Comparison of ENCODE assay signal across 9 cellular contexts in genomic region chr10:14648042-14648765, GRCh38.
DNase-seq lines count a peak whose midpoint lies in the region; ATAC-seq, FAIRE-seq and TF ChIP-seq lines count a peak whose summit lies in the region.
"Had no signal": no experiment of that assay in that cellular context is flagged by ENCODE, and none has a peak within 500 bp of the region (broad histone marks: within the 10 kb centered on the region; RNA-seq: fewer than 3 reads in every experiment).

No MANE protein-coding gene starts in this region.

- no peak overlapping the region for H3K4me3 Mint-ChIP-seq in Calu3 (ENCODE audit: low read depth, unreplicated experiment)
- peak overlapping the region; percentile 69 for H3K4me3 Mint-ChIP-seq in activated naive CD8-positive, alpha-beta T cell treated with anti-CD3 and anti-CD28 coated beads, Interleukin-2, amount 50 U/mL, for 24 hours

- peak; percentile 92 for ATAC-seq in GM21360 (IDR thresholded peaks at IDR 0.05; ENCODE audit: unreplicated experiment)
- ATAC-seq in IMR-90 (ENCODE audit: low read depth) = peak; percentile 68
- ATAC-seq in activated naive CD8-positive, alpha-beta T cell treated with anti-CD3 and anti-CD28 coated beads, Interleukin-2, amount 50 U/mL, for 24 hours = peak; percentile 79
- ATAC-seq in left ventricle myocardium superior = peak; percentile 98

- H3K4me1 ChIP-seq in IMR-90 (ENCODE audit: control insufficient read depth, insufficient read depth, low read length) = peaks cover 6% of the 10 kb centered on the region

- peak overlapping the region; percentile 36; the same call in 1 of the 2 replicates for H3K23ac ChIP-seq in IMR-90 (ENCODE audit: low read depth, low read length)

- no peak overlapping the region for H3K9ac ChIP-seq in IMR-90 (ENCODE audit: low read depth, low read length)
- H3K9ac ChIP-seq: KMS-11 had no signal

- TF ChIP-seq CTCF in Calu3 (IDR thresholded peaks at IDR 0.05; ENCODE audit: unreplicated experiment) (no peak), IMR-90 (conservative IDR thresholded peaks at IDR 0.05; ENCODE audit: low read depth, low read length) (no peak)

- H3K56ac ChIP-seq in IMR-90 (ENCODE audit: extremely low read depth, insufficient read depth, low read length) = no peak overlapping the region

- H3K4me1 Mint-ChIP-seq in Calu3 (ENCODE audit: low read depth, unreplicated experiment) = peaks cover 16% of the 10 kb centered on the region
- H3K4me1 Mint-ChIP-seq in activated naive CD8-positive, alpha-beta T cell treated with anti-CD3 and anti-CD28 coated beads, Interleukin-2, amount 50 U/mL, for 24 hours = peaks cover 75% of the 10 kb centered on the region

- 20% methylated on average over 1 of the region's 14 CpGs; no CpG with 5 or more reads in 1 of the 2 experiments for whole genome bisulfite sequencing in IMR-90 (ENCODE audit: extremely low coverage in 2 of 2, insufficient read length in 1 of 2), 2 experiments

- no TSS peak for BruUV-seq in Calu3 (replicated peaks; lab: Mats Ljungman, UMichigan)
- BruUV-seq in IMR-90 (replicated peaks; lab: Mats Ljungman, UMichigan) = no TSS peak

- no peaks in the 10 kb centered on the region for H3K36me3 ChIP-seq in IMR-90 (ENCODE audit: control insufficient read depth, insufficient read depth, low read length)

- peak overlapping the region; percentile 3; the same call in 1 of the 3 replicates for H2BK15ac ChIP-seq in IMR-90 (ENCODE audit: low read depth, low read length)

- H2BK5ac ChIP-seq in IMR-90 (ENCODE audit: low read depth, low read length, poor library complexity, severe bottlenecking) = peak overlapping the region; percentile 24

- no peak overlapping the region for H3K27ac Mint-ChIP-seq in Calu3 (ENCODE audit: unreplicated experiment)
- peak overlapping the region; percentile 97 for H3K27ac Mint-ChIP-seq in activated naive CD8-positive, alpha-beta T cell treated with anti-CD3 and anti-CD28 coated beads, Interleukin-2, amount 50 U/mL, for 24 hours

- CTCF ChIA-PET in Calu3 (lab: Charles Lee) = no interaction called here
- CTCF ChIA-PET in IMR-90 (lab: Yijun Ruan, JAX) = interaction anchor here (0.6 kb wide), 1 partner anchor 1740 kb away, joined by 3 read pairs; no protein-coding TSS in a partner anchor

- POLR2A ChIA-PET in IMR-90 (lab: Charles Lee; ENCODE audit: unreplicated experiment) = no interaction called here

- H3K79me1 ChIP-seq in IMR-90 (ENCODE audit: low read depth in 1 of 2, low read length in 2 of 2) = no peaks in the 10 kb centered on the region

- H3K27me3 Mint-ChIP-seq in Calu3 (ENCODE audit: unreplicated experiment) = no peaks in the 10 kb centered on the region
- H3K27me3 Mint-ChIP-seq in activated naive CD8-positive, alpha-beta T cell treated with anti-CD3 and anti-CD28 coated beads, Interleukin-2, amount 50 U/mL, for 24 hours = no peaks in the 10 kb centered on the region

- H3K4me2 ChIP-seq in IMR-90 (ENCODE audit: low read depth, low read length) = peak overlapping the region; percentile 33; the same call in 1 of the 2 replicates
- H3K4me2 ChIP-seq: KMS-11 had no signal

- peak overlapping the region; percentile 51; the same call in 1 of the 2 replicates for H2BK120ac ChIP-seq in IMR-90 (ENCODE audit: low read depth, low read length)

- no peak overlapping the region for H4K91ac ChIP-seq in IMR-90 (ENCODE audit: insufficient read depth, low read depth, low read length)

- peaks cover 4% of the 10 kb centered on the region for H3K9me3 Mint-ChIP-seq in Calu3 (ENCODE audit: low read depth, unreplicated experiment)
- H3K9me3 Mint-ChIP-seq in activated naive CD8-positive, alpha-beta T cell treated with anti-CD3 and anti-CD28 coated beads, Interleukin-2, amount 50 U/mL, for 24 hours = no peaks in the 10 kb centered on the region

- TF ChIP-seq RAD21 in IMR-90 (IDR thresholded peaks at IDR 0.05; ENCODE audit: low read length) = no peak

- peak overlapping the region; percentile 17; the same call in 1 of the 2 replicates for H2BK20ac ChIP-seq in IMR-90 (ENCODE audit: low read depth, low read length)

- in situ Hi-C loops in IMR-90 (cut with MboI; ENCODE audit: low sequenced_read_pairs) = no loop called here

- H3K4ac ChIP-seq in IMR-90 (ENCODE audit: low read depth, low read length) = peak overlapping the region; percentile 10; the same call in 1 of the 2 replicates

- 0 out of 2 replicates have a peak, but pooled peaks cover 3% of the 10 kb centered on the region for H3K9me1 ChIP-seq in IMR-90 (ENCODE audit: insufficient read depth, low read length)

- H3K27ac ChIP-seq in IMR-90 (ENCODE audit: insufficient read depth, low read length) = no peak overlapping the region
- H3K27ac ChIP-seq: KMS-11 had no signal

- no peak overlapping the region for H2AK9ac ChIP-seq in IMR-90 (replicated peaks; ENCODE audit: low read depth, low read length, poor library complexity)

- H2AK5ac ChIP-seq in IMR-90 (ENCODE audit: low read depth, low read length) = peak overlapping the region; percentile 42; the same call in 1 of the 2 replicates

- dilution Hi-C loops in IMR-90 (cut with HindIII; ENCODE audit: low sequenced_read_pairs, unreplicated experiment) = no loop called here

- peaks cover 14% of the 10 kb centered on the region for H3K27me3 ChIP-seq in IMR-90 (ENCODE audit: control insufficient read depth, insufficient read depth, low read length)

- peak overlapping the region; percentile 57 for H3K18ac ChIP-seq in IMR-90 (ENCODE audit: low read depth, low read length)

- H3K9me3 ChIP-seq in IMR-90 (ENCODE audit: control insufficient read depth, insufficient read depth, low read length) = no peaks in the 10 kb centered on the region

- peak overlapping the region; percentile 42; the same call in 1 of the 2 replicates for H4K5ac ChIP-seq in IMR-90 (ENCODE audit: low read depth, low read length)

- DNase-seq in Calu3 (peak; percentile 32), IMR-90 (peak; percentile 65), SKM-1 treated with dmso at 0.1 percent for 144 hours (lab: John Stamatoyannopoulos, UW; ENCODE audit: unreplicated experiment) (peak; percentile 93), left ventricle myocardium superior (peak; percentile 60), renal cortical epithelial cell (ENCODE audit: low read depth) (peak; percentile 69), urothelium cell line (ENCODE audit: low spot score) (peak; percentile 18)
- DNase-seq in activated naive CD8-positive, alpha-beta T cell treated with anti-CD3 and anti-CD28 coated beads, Interleukin-2, amount 50 U/mL, for 24 hours = peak; percentile 64

- H3K36me3 Mint-ChIP-seq in Calu3 (ENCODE audit: insufficient read depth, unreplicated experiment) = no peaks in the 10 kb centered on the region
- H3K36me3 Mint-ChIP-seq in activated naive CD8-positive, alpha-beta T cell treated with anti-CD3 and anti-CD28 coated beads, Interleukin-2, amount 50 U/mL, for 24 hours (ENCODE audit: low read depth) = no peaks in the 10 kb centered on the region

- intact Hi-C loops in Calu3 (cut with micrococcal nuclease; ENCODE audit: unreplicated experiment) = no loop called here
- intact Hi-C loops in IMR-90 (cut with micrococcal nuclease) = no loop called here
- intact Hi-C loops in left ventricle myocardium superior (cut with micrococcal nuclease) = no loop called here

- no peak for TF ChIP-seq POLR2A in IMR-90 (IDR thresholded peaks at IDR 0.05; ENCODE audit: low read depth, low read length)

- H3K14ac ChIP-seq in IMR-90 (replicated peaks; ENCODE audit: low read depth, low read length) = peak overlapping the region; percentile 37

- no peak overlapping the region for H4K8ac ChIP-seq in IMR-90 (ENCODE audit: low read depth in 2 of 2, low read length in 2 of 2)

- peak overlapping the region; percentile 74 for H2AFZ ChIP-seq in IMR-90 (replicated peaks; ENCODE audit: low read length, poor library complexity)

- FAIRE-seq in urothelium cell line (lab: Jason Lieb, UNC) = no peak

- no peak overlapping the region for H3K4me3 ChIP-seq in IMR-90 (ENCODE audit: insufficient read depth, low read depth, low read length)

- no peaks in the 10 kb centered on the region for H4K20me1 ChIP-seq in IMR-90 (ENCODE audit: insufficient read depth, low read length)

TF ChIP-seq in IMR-90, 13 proteins besides CTCF, POLR2A, EP300 and RAD21:
- TF ChIP-seq CHD1 (IDR thresholded peaks at IDR 0.05; ENCODE audit: low read depth, low read length) (no peak), RFX5 (IDR thresholded peaks at IDR 0.05; ENCODE audit: low read depth, low read length) (no peak), RCOR1 (IDR thresholded peaks at IDR 0.05; ENCODE audit: insufficient replicate concordance, low read length) (no peak)

Comparison
In these comparisons a context has a peak if more than half of its experiments do, and no peak if none do; other contexts are left out.
1. DNase-seq: peak in every context shown above with its lines; median percentile 93 in SKM-1 treated with dmso at 0.1 percent for 144 hours; 69 in renal cortical epithelial cell; 65 in IMR-90; 64 in activated naive CD8-positive, alpha-beta T cell treated with anti-CD3 and anti-CD28 coated beads, Interleukin-2, amount 50 U/mL, for 24 hours; 60 in left ventricle myocardium superior; 32 in Calu3; 18 in urothelium cell line.